ENCODE assay signal across 1 cellular context in the genomic region with DNA sequence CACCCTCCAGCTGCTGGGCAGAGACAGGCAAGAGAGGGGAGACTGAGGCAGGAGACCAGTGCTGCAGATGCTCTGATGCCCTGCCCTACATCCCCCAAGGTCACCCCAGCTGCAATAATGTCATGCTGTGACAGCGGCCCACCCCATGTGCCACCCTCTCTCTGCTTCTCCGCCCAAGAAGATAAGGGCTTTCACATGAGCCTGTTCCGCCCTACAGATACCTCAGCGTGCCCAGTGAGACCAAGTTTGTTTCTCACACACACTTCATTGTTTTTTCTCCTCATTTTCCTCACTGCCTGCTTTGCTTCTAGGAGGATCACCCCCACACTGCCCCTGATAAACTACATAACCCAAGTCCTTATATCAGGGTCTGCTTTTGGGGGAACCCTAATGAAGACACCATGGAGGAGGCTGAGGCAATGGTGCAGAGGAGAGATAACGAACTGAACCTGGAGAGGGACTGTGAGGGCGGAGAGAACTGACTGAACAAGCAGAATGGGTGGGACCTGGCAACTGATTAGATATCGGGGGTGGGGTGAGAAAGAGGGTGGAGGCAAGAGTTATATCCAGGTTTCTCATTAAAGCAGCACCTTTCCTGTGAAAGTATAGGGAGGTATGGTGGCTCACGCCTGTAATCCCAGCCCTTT.
TF ChIP-seq lines count a peak whose summit lies in the region.

No MANE protein-coding gene starts in this region.

TF ChIP-seq in K562, 482 proteins besides CTCF, POLR2A, EP300 and RAD21 (continued from another document and continues in another):
- TF ChIP-seq, protein P1, sequence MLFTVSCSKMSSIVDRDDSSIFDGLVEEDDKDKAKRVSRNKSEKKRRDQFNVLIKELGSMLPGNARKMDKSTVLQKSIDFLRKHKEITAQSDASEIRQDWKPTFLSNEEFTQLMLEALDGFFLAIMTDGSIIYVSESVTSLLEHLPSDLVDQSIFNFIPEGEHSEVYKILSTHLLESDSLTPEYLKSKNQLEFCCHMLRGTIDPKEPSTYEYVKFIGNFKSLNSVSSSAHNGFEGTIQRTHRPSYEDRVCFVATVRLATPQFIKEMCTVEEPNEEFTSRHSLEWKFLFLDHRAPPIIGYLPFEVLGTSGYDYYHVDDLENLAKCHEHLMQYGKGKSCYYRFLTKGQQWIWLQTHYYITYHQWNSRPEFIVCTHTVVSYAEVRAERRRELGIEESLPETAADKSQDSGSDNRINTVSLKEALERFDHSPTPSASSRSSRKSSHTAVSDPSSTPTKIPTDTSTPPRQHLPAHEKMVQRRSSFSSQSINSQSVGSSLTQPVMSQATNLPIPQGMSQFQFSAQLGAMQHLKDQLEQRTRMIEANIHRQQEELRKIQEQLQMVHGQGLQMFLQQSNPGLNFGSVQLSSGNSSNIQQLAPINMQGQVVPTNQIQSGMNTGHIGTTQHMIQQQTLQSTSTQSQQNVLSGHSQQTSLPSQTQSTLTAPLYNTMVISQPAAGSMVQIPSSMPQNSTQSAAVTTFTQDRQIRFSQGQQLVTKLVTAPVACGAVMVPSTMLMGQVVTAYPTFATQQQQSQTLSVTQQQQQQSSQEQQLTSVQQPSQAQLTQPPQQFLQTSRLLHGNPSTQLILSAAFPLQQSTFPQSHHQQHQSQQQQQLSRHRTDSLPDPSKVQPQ (CRISPR knock-in tag; IDR thresholded peaks at IDR 0.05; ENCODE audit: borderline replicate concordance): no peak
- TF ChIP-seq RBM39 (optimal IDR thresholded peaks at IDR 0.05; ENCODE audit: low read depth, low read length) (no peak), SRSF3 (IDR thresholded peaks at IDR 0.05; ENCODE audit: insufficient read depth, low read length) (no peak), ZNF436 (CRISPR knock-in tag; IDR thresholded peaks at IDR 0.05) (no peak), PTTG1 (tag; IDR thresholded peaks at IDR 0.05; ENCODE audit: low read depth) (no peak), CBX5 (IDR thresholded peaks at IDR 0.05; ENCODE audit: borderline replicate concordance, low read depth) (no peak), MAFK (IDR thresholded peaks at IDR 0.05; ENCODE audit: low read length) (no peak), GTF2A2 (tag; IDR thresholded peaks at IDR 0.05) (no peak), PHB2 (IDR thresholded peaks at IDR 0.05; ENCODE audit: low read depth) (no peak), HDAC1 (IDR thresholded peaks at IDR 0.05) (peak in 1 of 2 experiments; percentile 86; a peak in 3 of 4 replicates), ZNF124 (CRISPR knock-in tag; IDR thresholded peaks at IDR 0.05) (no peak), TEAD4 (IDR thresholded peaks at IDR 0.05; ENCODE audit: low read length) (peak; percentile 77), TEAD4 (CRISPR knock-in tag; IDR thresholded peaks at IDR 0.05; ENCODE audit: borderline replicate concordance) (no peak), TARDBP (IDR thresholded peaks at IDR 0.05) (no peak), NFIC (IDR thresholded peaks at IDR 0.05) (peak; percentile 61), ZNF561 (CRISPR knock-in tag; conservative IDR thresholded peaks at IDR 0.05) (no peak), ZNF766 (CRISPR knock-in tag; conservative IDR thresholded peaks at IDR 0.05) (peak; percentile 84; the same call in 1 of the 2 replicates), ZNF263 (CRISPR knock-in tag; IDR thresholded peaks at IDR 0.05; ENCODE audit: borderline replicate concordance) (no peak; the same call in 1 of the 2 replicates), ZNF282 (CRISPR knock-in tag; IDR thresholded peaks at IDR 0.05) (no peak), MAFF (IDR thresholded peaks at IDR 0.05; ENCODE audit: low read length) (no peak), ZNF253 (CRISPR knock-in tag; conservative IDR thresholded peaks at IDR 0.05) (no peak), ETV1 (tag; conservative IDR thresholded peaks at IDR 0.05; ENCODE audit: low read depth) (no peak), MTA1 (IDR thresholded peaks at IDR 0.05; ENCODE audit: borderline replicate concordance) (peak; percentile 93), NUFIP1 (IDR thresholded peaks at IDR 0.05; ENCODE audit: partially characterized antibody) (no peak), SMARCC2 (IDR thresholded peaks at IDR 0.05; ENCODE audit: low read depth) (peak; percentile 85), EHMT2 (IDR thresholded peaks at IDR 0.05) (peak; percentile 90), CHD4 (IDR thresholded peaks at IDR 0.05; ENCODE audit: insufficient read depth, insufficient replicate concordance, low read depth, low read length, poor library complexity, severe bottlenecking) (peak; percentile 7), ZNF57 (CRISPR knock-in tag; IDR thresholded peaks at IDR 0.05) (no peak), PPARD (CRISPR knock-in tag; IDR thresholded peaks at IDR 0.05) (no peak), ZNF644 (tag; IDR thresholded peaks at IDR 0.05; ENCODE audit: low read depth) (0 out of 2 replicates have a peak, but pooled peaks have one; percentile 15), CREM (IDR thresholded peaks at IDR 0.05; ENCODE audit: low read depth) (no peak), MBD2 (IDR thresholded peaks at IDR 0.05; ENCODE audit: borderline replicate concordance, low read depth) (peak; percentile 34), ZKSCAN1 (IDR thresholded peaks at IDR 0.05; ENCODE audit: low read depth, low read length) (no peak), RFX1 (IDR thresholded peaks at IDR 0.05) (no peak), XRCC4 (IDR thresholded peaks at IDR 0.05; ENCODE audit: extremely low read depth, insufficient read depth, insufficient read length) (no peak), SMAD3 (CRISPR knock-in tag; conservative IDR thresholded peaks at IDR 0.05) (no peak), GABPB1 (CRISPR knock-in tag; IDR thresholded peaks at IDR 0.05) (no peak), ZC3H11A (IDR thresholded peaks at IDR 0.05; ENCODE audit: low read depth, low read length) (no peak), HNRNPUL1 (IDR thresholded peaks at IDR 0.05; ENCODE audit: low read length) (no peak)
- TF ChIP-seq, protein P2, sequence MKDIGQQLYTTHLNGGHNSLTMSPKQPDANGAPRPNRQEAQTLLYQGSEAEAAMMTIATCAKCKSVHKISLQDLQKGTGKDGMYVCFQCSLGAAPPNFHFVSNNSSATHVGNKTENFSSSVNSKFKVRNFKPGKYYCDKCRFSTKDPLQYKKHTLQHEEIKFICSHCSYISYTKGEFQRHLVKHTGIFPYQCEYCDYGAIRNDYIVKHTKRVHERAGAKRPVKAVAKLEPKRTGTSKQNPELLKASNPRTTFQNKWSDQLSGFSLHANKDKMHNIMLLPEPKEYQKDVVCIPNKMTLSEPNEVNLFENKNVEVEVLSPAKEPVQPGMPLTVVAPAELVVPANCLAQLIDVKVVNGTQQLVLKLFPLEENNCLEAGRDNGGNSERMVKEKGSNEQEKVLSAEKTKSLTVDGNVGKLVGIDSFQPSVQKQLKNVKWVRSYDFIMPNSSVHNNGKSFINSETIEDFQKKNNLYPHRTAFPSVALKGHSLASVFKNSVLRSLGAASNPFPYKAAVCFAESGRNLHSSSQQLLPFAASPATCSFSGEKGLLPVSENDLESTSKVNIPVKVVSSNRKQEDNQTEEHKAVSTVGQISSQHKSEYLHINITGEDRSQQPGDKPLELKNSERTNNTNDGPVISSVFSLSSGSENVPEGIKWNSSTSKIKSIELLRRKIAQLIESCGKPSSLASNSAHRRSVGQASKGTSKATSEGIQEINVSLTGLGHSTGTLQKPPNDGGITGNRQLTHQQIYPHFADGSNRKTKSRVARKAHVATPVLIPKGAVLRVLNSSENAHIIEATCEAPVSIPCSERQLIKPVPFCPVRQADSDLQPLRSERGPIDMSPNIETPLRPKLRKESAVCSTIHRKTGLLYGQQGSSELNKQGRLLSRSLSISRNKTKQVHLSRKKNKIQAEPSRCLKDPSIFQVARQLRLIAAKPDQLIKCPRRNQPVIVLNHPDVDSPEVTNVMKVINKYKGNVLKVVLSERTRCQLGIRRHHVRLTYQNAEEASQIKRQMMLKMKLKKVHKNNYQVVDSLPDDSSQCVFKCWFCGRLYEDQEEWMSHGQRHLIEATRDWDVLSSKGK (CRISPR knock-in tag; IDR thresholded peaks at IDR 0.05): no peak
- TF ChIP-seq, protein P3, sequence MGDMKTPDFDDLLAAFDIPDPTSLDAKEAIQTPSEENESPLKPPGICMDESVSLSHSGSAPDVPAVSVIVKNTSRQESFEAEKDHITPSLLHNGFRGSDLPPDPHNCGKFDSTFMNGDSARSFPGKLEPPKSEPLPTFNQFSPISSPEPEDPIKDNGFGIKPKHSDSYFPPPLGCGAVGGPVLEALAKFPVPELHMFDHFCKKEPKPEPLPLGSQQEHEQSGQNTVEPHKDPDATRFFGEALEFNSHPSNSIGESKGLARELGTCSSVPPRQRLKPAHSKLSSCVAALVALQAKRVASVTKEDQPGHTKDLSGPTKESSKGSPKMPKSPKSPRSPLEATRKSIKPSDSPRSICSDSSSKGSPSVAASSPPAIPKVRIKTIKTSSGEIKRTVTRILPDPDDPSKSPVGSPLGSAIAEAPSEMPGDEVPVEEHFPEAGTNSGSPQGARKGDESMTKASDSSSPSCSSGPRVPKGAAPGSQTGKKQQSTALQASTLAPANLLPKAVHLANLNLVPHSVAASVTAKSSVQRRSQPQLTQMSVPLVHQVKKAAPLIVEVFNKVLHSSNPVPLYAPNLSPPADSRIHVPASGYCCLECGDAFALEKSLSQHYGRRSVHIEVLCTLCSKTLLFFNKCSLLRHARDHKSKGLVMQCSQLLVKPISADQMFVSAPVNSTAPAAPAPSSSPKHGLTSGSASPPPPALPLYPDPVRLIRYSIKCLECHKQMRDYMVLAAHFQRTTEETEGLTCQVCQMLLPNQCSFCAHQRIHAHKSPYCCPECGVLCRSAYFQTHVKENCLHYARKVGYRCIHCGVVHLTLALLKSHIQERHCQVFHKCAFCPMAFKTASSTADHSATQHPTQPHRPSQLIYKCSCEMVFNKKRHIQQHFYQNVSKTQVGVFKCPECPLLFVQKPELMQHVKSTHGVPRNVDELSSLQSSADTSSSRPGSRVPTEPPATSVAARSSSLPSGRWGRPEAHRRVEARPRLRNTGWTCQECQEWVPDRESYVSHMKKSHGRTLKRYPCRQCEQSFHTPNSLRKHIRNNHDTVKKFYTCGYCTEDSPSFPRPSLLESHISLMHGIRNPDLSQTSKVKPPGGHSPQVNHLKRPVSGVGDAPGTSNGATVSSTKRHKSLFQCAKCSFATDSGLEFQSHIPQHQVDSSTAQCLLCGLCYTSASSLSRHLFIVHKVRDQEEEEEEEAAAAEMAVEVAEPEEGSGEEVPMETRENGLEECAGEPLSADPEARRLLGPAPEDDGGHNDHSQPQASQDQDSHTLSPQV (IDR thresholded peaks at IDR 0.05): peak; percentile 92
- TF ChIP-seq, protein P4, sequence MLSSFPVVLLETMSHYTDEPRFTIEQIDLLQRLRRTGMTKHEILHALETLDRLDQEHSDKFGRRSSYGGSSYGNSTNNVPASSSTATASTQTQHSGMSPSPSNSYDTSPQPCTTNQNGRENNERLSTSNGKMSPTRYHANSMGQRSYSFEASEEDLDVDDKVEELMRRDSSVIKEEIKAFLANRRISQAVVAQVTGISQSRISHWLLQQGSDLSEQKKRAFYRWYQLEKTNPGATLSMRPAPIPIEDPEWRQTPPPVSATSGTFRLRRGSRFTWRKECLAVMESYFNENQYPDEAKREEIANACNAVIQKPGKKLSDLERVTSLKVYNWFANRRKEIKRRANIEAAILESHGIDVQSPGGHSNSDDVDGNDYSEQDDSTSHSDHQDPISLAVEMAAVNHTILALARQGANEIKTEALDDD (IDR thresholded peaks at IDR 0.05): peak; percentile 67; the same call in 1 of the 2 replicates
- TF ChIP-seq, protein P5, sequence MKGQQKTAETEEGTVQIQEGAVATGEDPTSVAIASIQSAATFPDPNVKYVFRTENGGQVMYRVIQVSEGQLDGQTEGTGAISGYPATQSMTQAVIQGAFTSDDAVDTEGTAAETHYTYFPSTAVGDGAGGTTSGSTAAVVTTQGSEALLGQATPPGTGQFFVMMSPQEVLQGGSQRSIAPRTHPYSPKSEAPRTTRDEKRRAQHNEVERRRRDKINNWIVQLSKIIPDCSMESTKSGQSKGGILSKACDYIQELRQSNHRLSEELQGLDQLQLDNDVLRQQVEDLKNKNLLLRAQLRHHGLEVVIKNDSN (CRISPR knock-in tag; IDR thresholded peaks at IDR 0.05): no peak
- TF ChIP-seq, protein P6, sequence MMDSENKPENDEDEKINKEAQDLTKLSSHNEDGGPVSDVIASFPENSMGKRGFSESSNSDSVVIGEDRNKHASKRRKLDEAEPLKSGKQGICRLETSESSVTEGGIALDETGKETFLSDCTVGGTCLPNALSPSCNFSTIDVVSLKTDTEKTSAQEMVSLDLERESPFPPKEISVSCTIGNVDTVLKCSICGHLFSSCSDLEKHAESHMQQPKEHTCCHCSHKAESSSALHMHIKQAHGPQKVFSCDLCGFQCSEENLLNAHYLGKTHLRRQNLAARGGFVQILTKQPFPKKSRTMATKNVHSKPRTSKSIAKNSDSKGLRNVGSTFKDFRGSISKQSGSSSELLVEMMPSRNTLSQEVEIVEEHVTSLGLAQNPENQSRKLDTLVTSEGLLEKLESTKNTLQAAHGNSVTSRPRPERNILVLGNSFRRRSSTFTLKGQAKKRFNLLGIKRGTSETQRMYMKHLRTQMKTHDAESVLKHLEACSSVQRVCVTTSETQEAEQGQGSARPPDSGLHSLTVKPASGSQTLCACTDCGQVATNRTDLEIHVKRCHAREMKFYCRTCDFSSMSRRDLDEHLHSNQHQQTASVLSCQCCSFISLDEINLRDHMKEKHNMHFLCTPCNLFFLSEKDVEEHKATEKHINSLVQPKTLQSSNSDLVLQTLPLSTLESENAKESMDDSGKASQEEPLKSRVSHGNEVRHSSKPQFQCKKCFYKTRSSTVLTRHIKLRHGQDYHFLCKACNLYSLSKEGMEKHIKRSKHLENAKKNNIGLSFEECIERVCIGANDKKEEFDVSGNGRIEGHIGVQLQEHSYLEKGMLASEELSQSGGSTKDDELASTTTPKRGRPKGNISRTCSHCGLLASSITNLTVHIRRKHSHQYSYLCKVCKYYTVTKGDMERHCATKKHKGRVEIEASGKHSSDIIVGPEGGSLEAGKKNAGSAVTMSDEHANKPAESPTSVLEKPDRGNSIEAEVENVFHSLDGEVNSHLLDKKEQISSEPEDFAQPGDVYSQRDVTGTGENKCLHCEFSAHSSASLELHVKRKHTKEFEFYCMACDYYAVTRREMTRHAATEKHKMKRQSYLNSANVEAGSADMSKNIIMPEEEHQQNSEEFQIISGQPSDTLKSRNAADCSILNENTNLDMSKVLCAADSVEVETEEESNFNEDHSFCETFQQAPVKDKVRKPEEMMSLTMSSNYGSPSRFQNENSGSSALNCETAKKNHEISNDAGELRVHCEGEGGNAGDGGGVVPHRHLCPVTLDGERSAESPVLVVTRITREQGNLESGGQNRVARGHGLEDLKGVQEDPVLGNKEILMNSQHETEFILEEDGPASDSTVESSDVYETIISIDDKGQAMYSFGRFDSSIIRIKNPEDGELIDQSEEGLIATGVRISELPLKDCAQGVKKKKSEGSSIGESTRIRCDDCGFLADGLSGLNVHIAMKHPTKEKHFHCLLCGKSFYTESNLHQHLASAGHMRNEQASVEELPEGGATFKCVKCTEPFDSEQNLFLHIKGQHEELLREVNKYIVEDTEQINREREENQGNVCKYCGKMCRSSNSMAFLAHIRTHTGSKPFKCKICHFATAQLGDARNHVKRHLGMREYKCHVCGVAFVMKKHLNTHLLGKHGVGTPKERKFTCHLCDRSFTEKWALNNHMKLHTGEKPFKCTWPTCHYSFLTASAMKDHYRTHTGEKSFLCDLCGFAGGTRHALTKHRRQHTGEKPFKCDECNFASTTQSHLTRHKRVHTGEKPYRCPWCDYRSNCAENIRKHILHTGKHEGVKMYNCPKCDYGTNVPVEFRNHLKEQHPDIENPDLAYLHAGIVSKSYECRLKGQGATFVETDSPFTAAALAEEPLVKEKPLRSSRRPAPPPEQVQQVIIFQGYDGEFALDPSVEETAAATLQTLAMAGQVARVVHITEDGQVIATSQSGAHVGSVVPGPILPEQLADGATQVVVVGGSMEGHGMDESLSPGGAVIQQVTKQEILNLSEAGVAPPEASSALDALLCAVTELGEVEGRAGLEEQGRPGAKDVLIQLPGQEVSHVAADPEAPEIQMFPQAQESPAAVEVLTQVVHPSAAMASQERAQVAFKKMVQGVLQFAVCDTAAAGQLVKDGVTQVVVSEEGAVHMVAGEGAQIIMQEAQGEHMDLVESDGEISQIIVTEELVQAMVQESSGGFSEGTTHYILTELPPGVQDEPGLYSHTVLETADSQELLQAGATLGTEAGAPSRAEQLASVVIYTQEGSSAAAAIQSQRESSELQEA (IDR thresholded peaks at IDR 0.05; ENCODE audit: low read depth): no peak
